In the genomic region with DNA sequence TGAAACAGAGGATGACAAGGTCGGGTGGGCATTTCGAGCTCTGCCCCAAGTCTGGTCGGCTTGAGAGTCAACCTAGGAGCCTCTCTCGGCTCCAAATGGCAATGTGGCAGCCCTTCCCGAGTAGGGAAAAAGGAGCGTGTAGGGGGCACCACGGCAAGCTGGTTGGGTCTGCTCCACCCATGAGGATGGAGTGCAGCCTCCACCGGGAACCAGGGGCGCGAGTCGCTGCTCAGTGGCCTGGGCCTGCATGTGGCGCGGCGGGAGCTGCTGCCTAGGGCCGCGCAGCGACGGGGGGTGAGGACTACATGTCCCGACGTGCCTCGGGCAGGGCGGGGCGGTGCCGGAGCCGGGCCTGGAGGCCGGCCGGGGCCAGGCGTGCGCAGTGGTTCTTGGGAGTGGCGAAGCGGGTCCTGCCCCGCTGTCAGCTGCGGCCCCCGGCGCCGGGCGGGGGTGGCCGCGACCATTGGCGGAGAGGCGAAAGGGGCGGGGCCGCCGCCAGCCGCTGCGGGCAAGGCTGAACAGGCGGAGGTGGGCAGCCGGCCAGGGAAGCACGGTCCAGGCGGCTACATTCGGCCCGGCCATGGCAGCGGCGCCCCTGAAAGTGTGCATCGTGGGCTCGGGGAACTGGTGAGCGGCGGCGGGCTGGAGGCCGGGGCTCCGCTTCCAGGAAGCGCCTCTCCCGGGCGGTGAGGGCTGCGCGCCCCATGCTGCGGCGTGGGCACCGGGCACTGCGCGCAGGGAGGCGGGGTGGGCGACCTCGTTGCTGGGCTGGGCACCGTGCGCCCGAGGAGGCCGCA, we compare ENCODE assay signal across 9 cellular contexts. TPM values are rescaled to one million over a fixed set of nuclear protein-coding genes. Genes with fewer than 3 reads are reported as not detected.
DNase-seq lines count a peak whose midpoint lies in the region; ATAC-seq, FAIRE-seq and TF ChIP-seq lines count a peak whose summit lies in the region.
"Had no signal": no experiment of that assay in that cellular context is flagged by ENCODE, and none has a peak within 500 bp of the region (broad histone marks: within the 10 kb centered on the region; RNA-seq: fewer than 3 reads in every experiment).

GPD1L (plus strand) TSS at position 489 of the 797 bp plus-strand sequence; CDS start at position 581, 92 bp downstream.

- peak within 1 kb of the TSS; percentile 99 for H3K4me2 ChIP-seq in HepG2 (ENCODE audit: low read depth, low read length)

- H3K36me3 Mint-ChIP-seq in dendritic cell treated with granulocyte-macrophage colony-stimulating factor and Interleukin-4, amounts not matched to agents 40 ng/mL and 50 ng/mL, for 4 days (ENCODE audit: low read depth) = peaks cover 14% of the 10 kb centered on the region

- no peaks in the 10 kb centered on the region for H4K20me1 ChIP-seq in HepG2 (ENCODE audit: insufficient read depth, low read length)

- CTCF ChIA-PET in HepG2 (lab: Yijun Ruan, JAX; ENCODE audit: low intra/inter-chr PET ratio, low total read pairs) = no interaction called here

- peak; percentile 53 to 97 (median 94) for DNase-seq in C1 segment of cervical spinal cord (lab: John Stamatoyannopoulos, UW)
- DNase-seq in NCI-H748 (lab: John Stamatoyannopoulos, UW; ENCODE audit: unreplicated experiment) = peak; percentile 94
- DNase-seq in activated CD4-positive, alpha-beta T cell treated with anti-CD3 and anti-CD28 coated beads, Interleukin-2, amount 50 U/mL, for 4 hours = peak; percentile 87 to 88
- DNase-seq in HepG2 (ENCODE audit: low spot score) = peak; percentile 89
- peak; percentile 89 to 91 for DNase-seq in stimulated activated CD4-positive, alpha-beta T cell treated with anti-CD3 and anti-CD28 coated beads, Interleukin-2, amount 100 ng/mL, for 48 hours

- WGBS in HepG2 (ENCODE audit: low lambda C conversion rate) = 0% methylated on average over 1 of the region's 78 CpGs

- peak within 1 kb of the TSS; percentile 79 for H3K27ac Mint-ChIP-seq in dendritic cell treated with granulocyte-macrophage colony-stimulating factor and Interleukin-4, amounts not matched to agents 40 ng/mL and 50 ng/mL, for 4 days

- peak within 1 kb of the TSS; percentile 90 for H3K4me3 Mint-ChIP-seq in dendritic cell treated with granulocyte-macrophage colony-stimulating factor and Interleukin-4, amounts not matched to agents 40 ng/mL and 50 ng/mL, for 4 days

- TF ChIP-seq CTCF in HepG2 (CRISPR knock-in tag; IDR thresholded peaks at IDR 0.05) = peak; percentile 33; the same call in 1 of the 2 replicates

- BruUV-seq in HepG2 (replicated peaks; lab: Mats Ljungman, UMichigan) = no TSS peak

- H3K9me3 Mint-ChIP-seq in dendritic cell treated with granulocyte-macrophage colony-stimulating factor and Interleukin-4, amounts not matched to agents 40 ng/mL and 50 ng/mL, for 4 days = peaks cover 14% of the 10 kb centered on the region

- TF ChIP-seq RAD21 in HepG2 (CRISPR knock-in tag; IDR thresholded peaks at IDR 0.05) = no peak

- peak in 1 of 2 experiments; percentile 71; a peak in 2 of 4 replicates for TF ChIP-seq POLR2A in HepG2 (IDR thresholded peaks at IDR 0.05; ENCODE audit: insufficient read depth in 1 of 2, low read depth in 2 of 2, low read length in 2 of 2)

- H3K36me3 ChIP-seq in HepG2 (replicated peaks in 1 of 2; ENCODE audit: control insufficient read depth in 1 of 2, insufficient read depth in 2 of 2, low read length in 2 of 2) = no peaks in the 10 kb centered on the region

- H2AFZ ChIP-seq in HepG2 (ENCODE audit: low read length) = peak within 1 kb of the TSS; percentile 99

- no peaks in the 10 kb centered on the region for H3K27me3 Mint-ChIP-seq in dendritic cell treated with granulocyte-macrophage colony-stimulating factor and Interleukin-4, amounts not matched to agents 40 ng/mL and 50 ng/mL, for 4 days

- H3K4me1 ChIP-seq in HepG2 (ENCODE audit: insufficient read depth, low read length) = peaks cover 56% of the 10 kb centered on the region

- TF ChIP-seq EP300 in HepG2 (IDR thresholded peaks at IDR 0.05; ENCODE audit: low read depth in 2 of 2, low read length in 2 of 2) (no peak), HepG2 (CRISPR knock-in tag; IDR thresholded peaks at IDR 0.05; ENCODE audit: borderline replicate concordance) (no peak)

- H3K27me3 ChIP-seq in HepG2 (ENCODE audit: control insufficient read depth in 1 of 2, insufficient read depth in 2 of 2, low read length in 2 of 2) = no peaks in the 10 kb centered on the region; a peak in 1 of 5 replicates

- POLR2A ChIA-PET in HepG2 (lab: Yijun Ruan, JAX) = interaction anchor here (0.9 to 1.2 kb wide), 3 partner anchors 9 to 88 kb away, joined by 3 to 4 read pairs (median 3); no protein-coding TSS in a partner anchor

- ATAC-seq in GM19395 (IDR thresholded peaks at IDR 0.05; ENCODE audit: unreplicated experiment) (peak; percentile 99), HG03558 (IDR thresholded peaks at IDR 0.05; ENCODE audit: extremely low read depth, unreplicated experiment) (peak; percentile 100), HepG2 (peak; percentile 99)

- FAIRE-seq in HepG2 (lab: Jason Lieb, UNC) = peak; percentile 81
- FAIRE-seq: islet of Langerhans had no signal

- intact Hi-C loops in dendritic cell treated with granulocyte-macrophage colony-stimulating factor and Interleukin-4, amounts not matched to agents 40 ng/mL and 50 ng/mL, for 4 days (cut with micrococcal nuclease) = loop anchor here (2.0 to 5.0 kb wide), 2 partner anchors 14 to 574 kb away; partner anchors contain the start of gene STT3B
- intact Hi-C loops in HepG2 (cut with micrococcal nuclease; ENCODE audit: unreplicated experiment) = loop anchor here (2.0 to 5.0 kb wide), 2 partner anchors 36 to 574 kb away; partner anchors contain the start of gene STT3B

- in situ Hi-C loops in HepG2 (cut with HindIII; ENCODE audit: extremely low pct_ligation_motif_present, low pct_unique_long_range_greater_than_20kb) = no loop called here

- no peaks in the 10 kb centered on the region for H3K9me3 ChIP-seq in HepG2 (ENCODE audit: low read length)

- peak within 1 kb of the TSS; percentile 72 for H3K9ac ChIP-seq in HepG2 (ENCODE audit: insufficient read depth, low read depth, low read length)

- H3K4me3 ChIP-seq in HepG2 (replicated peaks in 1 of 3; ENCODE audit: insufficient read depth in 1 of 3, low read depth in 2 of 3, low read length in 3 of 3) = peak within 1 kb of the TSS; percentile 58 to 79 (median 75)

- no peak within 1 kb of the TSS for H3K27ac ChIP-seq in HepG2 (ENCODE audit: extremely low read length, insufficient read depth, low read length)

- H3K4me1 Mint-ChIP-seq in dendritic cell treated with granulocyte-macrophage colony-stimulating factor and Interleukin-4, amounts not matched to agents 40 ng/mL and 50 ng/mL, for 4 days (ENCODE audit: low read depth) = peaks cover 31% of the 10 kb centered on the region

- no peaks in the 10 kb centered on the region for H3K79me2 ChIP-seq in HepG2 (ENCODE audit: insufficient read depth, low read length)

TF ChIP-seq in HepG2, 621 proteins besides CTCF, POLR2A, EP300 and RAD21 (continues in another document):
- TF ChIP-seq SAP130 (CRISPR knock-in tag; IDR thresholded peaks at IDR 0.05; ENCODE audit: low read depth) (peak; percentile 75), DNMT1 (CRISPR knock-in tag; IDR thresholded peaks at IDR 0.05) (peak; percentile 75; the same call in 1 of the 2 replicates), NONO (IDR thresholded peaks at IDR 0.05) (no peak), NONO (CRISPR knock-in tag; conservative IDR thresholded peaks at IDR 0.05) (0 out of 2 replicates have a peak, but pooled peaks have one; percentile 35), RORA (CRISPR knock-in tag; IDR thresholded peaks at IDR 0.05) (no peak), ZBTB42 (CRISPR knock-in tag; IDR thresholded peaks at IDR 0.05) (no peak), ISX (CRISPR knock-in tag; conservative IDR thresholded peaks at IDR 0.05) (no peak), LCORL (IDR thresholded peaks at IDR 0.05) (no peak), LCORL (CRISPR knock-in tag; IDR thresholded peaks at IDR 0.05) (0 out of 2 replicates have a peak, but pooled peaks have one; percentile 27), ZNF792 (CRISPR knock-in tag; IDR thresholded peaks at IDR 0.05) (0 out of 2 replicates have a peak, but pooled peaks have one; percentile 25), ZNF234 (CRISPR knock-in tag; conservative IDR thresholded peaks at IDR 0.05) (no peak), ZNF841 (CRISPR knock-in tag; IDR thresholded peaks at IDR 0.05; ENCODE audit: borderline replicate concordance) (no peak), ZNF556 (CRISPR knock-in tag; IDR thresholded peaks at IDR 0.05; ENCODE audit: borderline replicate concordance) (peak; percentile 61; the same call in 1 of the 2 replicates), POLR2AphosphoS5 (IDR thresholded peaks at IDR 0.05; ENCODE audit: low read depth, low read length) (no peak), HNF4A (CRISPR knock-in tag; IDR thresholded peaks at IDR 0.05) (no peak; the same call in 1 of the 2 replicates), ADNP (CRISPR knock-in tag; IDR thresholded peaks at IDR 0.05) (no peak)

RNA-seq across cellular contexts. Expression of gene GPD1L, which starts in this region (rescaled TPM):
- 13.7 and 20.1 TPM in 2 replicates for total RNA-seq in HepG2 (2016; rRNA removed; fragmentation: Illumina TruSeq; extraction: Trizol)
- 1.3 and 3.3 TPM in 2 replicates for total RNA-seq in HepG2 (2016; cell fraction: cytosol; rRNA removed; fragmentation: Illumina TruSeq; extraction: Trizol; ENCODE audit: low read depth)
- 13.6 and 21.2 TPM in 2 replicates for total RNA-seq in HepG2 (2016; cell fraction: insoluble cytoplasmic fraction; rRNA removed; fragmentation: Illumina TruSeq; extraction: Trizol)
- total RNA-seq in HepG2 (2016; cell fraction: membrane; rRNA removed; fragmentation: Illumina TruSeq; extraction: Trizol) = 5.5 and 5.8 TPM in 2 replicates
- total RNA-seq in HepG2 (2016; cell fraction: nucleus; rRNA removed; fragmentation: Illumina TruSeq; extraction: Trizol) = 8.4 and 8.6 TPM in 2 replicates
- polyA plus RNA-seq in HepG2 (2011; rRNA removed) = 4.0 and 4.9 TPM in 2 replicates
- 2.8 and 4.0 TPM in 2 replicates for polyA plus RNA-seq in HepG2 (2011; cell fraction: cytosol; rRNA removed)
- polyA plus RNA-seq in HepG2 (2011; cell fraction: nucleus; rRNA removed) = 2.0 and 3.7 TPM in 2 replicates
- polyA plus RNA-seq in HepG2 (2012) = 4.3 and 6.1 TPM in 2 replicates
- 0.65 and 0.78 TPM in 2 replicates for polyA plus RNA-seq in HepG2 (2016; cell fraction: cytosol; fragmentation: Illumina TruSeq; extraction: Trizol; ENCODE audit: low read depth)
- 15.6 and 16.7 TPM in 2 replicates for polyA plus RNA-seq in HepG2 (2016; cell fraction: insoluble cytoplasmic fraction; fragmentation: Illumina TruSeq; extraction: Trizol; ENCODE audit: low read depth)
- polyA plus RNA-seq in HepG2 (2016; cell fraction: membrane; fragmentation: Illumina TruSeq; extraction: Trizol; ENCODE audit: low read depth) = 2.3 and 2.4 TPM in 2 replicates
- polyA plus RNA-seq in HepG2 (2016; cell fraction: nucleus; fragmentation: Illumina TruSeq; extraction: Trizol; ENCODE audit: insufficient read depth, low read depth) = 7.8 and 8.2 TPM in 2 replicates
- 4.9 and 19.8 TPM in 2 replicates for polyA minus RNA-seq in HepG2 (2011; rRNA and poly(A)+ RNA removed; ENCODE audit: low replicate concordance)
- 3.4 and 3.9 TPM in 2 replicates for polyA minus RNA-seq in HepG2 (2011; cell fraction: cytosol; rRNA and poly(A)+ RNA removed)
- polyA minus RNA-seq in HepG2 (2011; cell fraction: nucleus; rRNA and poly(A)+ RNA removed) = 2.7 and 4.0 TPM in 2 replicates
